Comparison of ENCODE assay signal across 8 cellular contexts in genomic region chr6:2900821-2901644, GRCh38. TPM values are rescaled to one million over a fixed set of nuclear protein-coding genes. Genes with fewer than 3 reads are reported as not detected.
DNase-seq lines count a peak whose midpoint lies in the region; ATAC-seq lines count a peak whose summit lies in the region.

No MANE protein-coding gene starts in this region.

- H3K36me3 Mint-ChIP-seq in T-helper 17 cell (ENCODE audit: low read depth): peaks cover 9% of the 10 kb centered on the region

- DNase-seq in ELF-1 (ENCODE audit: low read depth, low spot score): peak; percentile 60
- no peak for DNase-seq in T-helper 17 cell
- peak; percentile 68 for DNase-seq in foreskin melanocyte
- DNase-seq in putamen (ENCODE audit: low spot score): peak; percentile 39
- no peak for DNase-seq in SHP77 (lab: John Stamatoyannopoulos, UW)
- no peak for DNase-seq in activated gamma-delta T cell treated with Interleukin-2 at 50 U/mL for 16 hours

- peak overlapping the region; percentile 99 for H3K27ac Mint-ChIP-seq in T-helper 17 cell

- peaks cover 46% of the 10 kb centered on the region for H3K4me1 Mint-ChIP-seq in T-helper 17 cell

- peak overlapping the region; percentile 100 for H3K4me3 Mint-ChIP-seq in T-helper 17 cell

- no peak for ATAC-seq in T-helper 17 cell
- ATAC-seq in GM21825 (IDR thresholded peaks at IDR 0.05; ENCODE audit: unreplicated experiment): no peak
- ATAC-seq in HG03457 (IDR thresholded peaks at IDR 0.05; ENCODE audit: unreplicated experiment): no peak

- peaks cover 6% of the 10 kb centered on the region for H3K9me3 ChIP-seq in T-helper 17 cell (ENCODE audit: control insufficient read depth, low read length, poor library complexity, severe bottlenecking)

- no peaks in the 10 kb centered on the region for H3K27me3 Mint-ChIP-seq in T-helper 17 cell

RNA-seq across cellular contexts. Expression of gene SERPINB9, which starts 2.1 kb away (rescaled TPM):
- 10 to 100 TPM; 32.9 to 37.7 TPM for total RNA-seq in T-helper 17 cell

RNA-seq across cellular contexts. Expression of gene SERPINB1, which starts 59.4 kb away (rescaled TPM):
- total RNA-seq in T-helper 17 cell: 10 to 100 TPM; 39.2 to 44.4 TPM

Comparison
In these comparisons a context has a peak if more than half of its experiments do, and no peak if none do; other contexts are left out.
1. DNase-seq: peak in ELF-1 (single experiment), foreskin melanocyte (single experiment) and putamen (single experiment); none in T-helper 17 cell (0 of 3), SHP77 (0 of 2) and activated gamma-delta T cell treated with Interleukin-2 at 50 U/mL for 16 hours (single experiment).